ENCODE assay signal across 8 cellular contexts in genomic region chr5:39058178-39058577, GRCh38. TPM values are rescaled to one million over a fixed set of nuclear protein-coding genes. Genes with fewer than 3 reads are reported as not detected.
DNase-seq lines count a peak whose midpoint lies in the region; ATAC-seq, FAIRE-seq and TF ChIP-seq lines count a peak whose summit lies in the region.

No MANE protein-coding gene starts in this region.

- H3K27ac ChIP-seq in A549 (no peak overlapping the region), GM23338 (ENCODE audit: low read depth) (no peak overlapping the region)
- no peak overlapping the region for H3K27ac ChIP-seq in effector memory CD4-positive, alpha-beta T cell (ENCODE audit: insufficient read depth, low read length, poor library complexity, severe bottlenecking)

- no peaks in the 10 kb centered on the region for H3K9me2 ChIP-seq in GM23338 (ENCODE audit: insufficient read depth)

- no peaks in the 10 kb centered on the region; the same call in 1 of the 2 replicates for H4K20me1 ChIP-seq in GM23338 (replicated peaks; ENCODE audit: insufficient read depth)

- H3K27ac Mint-ChIP-seq in GM23338, result no peak overlapping the region

- peaks cover 53% of the 10 kb centered on the region for H3K4me1 ChIP-seq in A549
- peaks cover 7% of the 10 kb centered on the region for H3K4me1 ChIP-seq in effector memory CD4-positive, alpha-beta T cell (ENCODE audit: control insufficient read depth, insufficient read depth, low read length, poor library complexity, severe bottlenecking)
- H3K4me1 ChIP-seq in GM23338 (ENCODE audit: insufficient read depth), result peaks cover 12% of the 10 kb centered on the region

- no peak for TF ChIP-seq POLR2A in A549 (IDR thresholded peaks at IDR 0.05; ENCODE audit: low read length)

- no peak for TF ChIP-seq CTCF in A549 (IDR thresholded peaks at IDR 0.05)
- TF ChIP-seq CTCF in GM23338 (conservative IDR thresholded peaks at IDR 0.05; ENCODE audit: low read depth in 2 of 2), result no peak

- H3K4me2 ChIP-seq in A549 (peak overlapping the region; percentile 76), GM23338 (no peak overlapping the region)

- ATAC-seq in A549, result no peak
- peak; percentile 82 for ATAC-seq in GM19025 (IDR thresholded peaks at IDR 0.05; ENCODE audit: low read depth, unreplicated experiment)
- ATAC-seq in HG03135 (IDR thresholded peaks at IDR 0.05; ENCODE audit: unreplicated experiment), result peak; percentile 74
- ATAC-seq in GM23338, result no peak

- H3K27me3 Mint-ChIP-seq in GM23338 (ENCODE audit: insufficient read depth, low read depth, poor library complexity), result no peaks in the 10 kb centered on the region

- no peaks in the 10 kb centered on the region for H3K36me3 ChIP-seq in effector memory CD4-positive, alpha-beta T cell (ENCODE audit: control insufficient read depth, insufficient read depth, low read length)
- H3K36me3 ChIP-seq in GM23338 (ENCODE audit: insufficient read depth), result no peaks in the 10 kb centered on the region

- no peak for TF ChIP-seq EP300 in A549 (IDR thresholded peaks at IDR 0.05)

- FAIRE-seq in A549 (lab: Jason Lieb, UNC), result peak; percentile 79

- no peak overlapping the region for H3K4me3 Mint-ChIP-seq in GM23338

- H3F3A ChIP-seq in GM23338 (replicated peaks; ENCODE audit: low read depth), result no peaks in the 10 kb centered on the region

- H3K4me1 Mint-ChIP-seq in GM23338, result peaks cover 11% of the 10 kb centered on the region; the same call in 2 of the 3 replicates

- CTCF ChIA-PET in A549 (lab: Yijun Ruan, JAX), result interaction anchor here (0.6 kb wide), 1 partner anchor 746 kb away, joined by 3 read pairs; no protein-coding TSS in a partner anchor

- whole genome bisulfite sequencing in A549 (ENCODE audit: missing lambda C conversion rate), result 51% methylated on average over 2 of the region's 2 CpGs

- peaks cover 97% of the 10 kb centered on the region for H3K79me2 ChIP-seq in GM23338 (replicated peaks; ENCODE audit: insufficient read depth)

- H3K4me3 ChIP-seq in A549 (peak overlapping the region; percentile 35), GM23338 (no peak overlapping the region)
- peak overlapping the region; percentile 27 for H3K4me3 ChIP-seq in effector memory CD4-positive, alpha-beta T cell (ENCODE audit: insufficient read depth, low read depth, low read length, poor library complexity, severe bottlenecking)

- DNase-seq in A549 (ENCODE audit: low read depth in 1 of 2, low spot score in 1 of 2), result no peak
- no peak for DNase-seq in effector memory CD4-positive, alpha-beta T cell
- no peak for DNase-seq in SKM-1 treated with dmso at 0.1 percent for 144 hours (lab: John Stamatoyannopoulos, UW; ENCODE audit: unreplicated experiment)
- DNase-seq in mesenteric fat pad (ENCODE audit: low spot score), result no peak
- no peak for DNase-seq in GM23338 (ENCODE audit: low spot score)
- no peak for DNase-seq in NK-92 treated with Interleukin-12 subunit alpha and Interleukin-12 subunit beta, amount 100 ng/mL, for 24 hours (lab: John Stamatoyannopoulos, UW)

- no peak overlapping the region for H2AFZ ChIP-seq in GM23338

- H3K36me3 Mint-ChIP-seq in GM23338 (ENCODE audit: low read depth), result no peaks in the 10 kb centered on the region

- H3K27me3 ChIP-seq in effector memory CD4-positive, alpha-beta T cell (replicated peaks; ENCODE audit: control insufficient read depth, insufficient read depth, low read length, poor library complexity, severe bottlenecking), result no peaks in the 10 kb centered on the region
- H3K27me3 ChIP-seq in GM23338 (ENCODE audit: insufficient read depth), result no peaks in the 10 kb centered on the region

- H3K9me3 Mint-ChIP-seq in GM23338, result no peaks in the 10 kb centered on the region

- POLR2A ChIA-PET in A549 (lab: Yijun Ruan, JAX), result no interaction called here

- H3K9me3 ChIP-seq in A549, result no peaks in the 10 kb centered on the region
- no peaks in the 10 kb centered on the region for H3K9me3 ChIP-seq in effector memory CD4-positive, alpha-beta T cell (ENCODE audit: control insufficient read depth, low read length)

- TF ChIP-seq RAD21 in A549 (conservative IDR thresholded peaks at IDR 0.05 in 1 of 2, IDR thresholded peaks at IDR 0.05 in 1 of 2), result no peak

TF ChIP-seq in A549, 52 proteins besides CTCF, POLR2A, EP300 and RAD21:
- TF ChIP-seq FOSL2 (IDR thresholded peaks at IDR 0.05) (no peak), FOSL2 (CRISPR knock-in tag; IDR thresholded peaks at IDR 0.05) (no peak), KDM1A (IDR thresholded peaks at IDR 0.05; ENCODE audit: low read depth) (no peak), FOSB (CRISPR knock-in tag; IDR thresholded peaks at IDR 0.05) (no peak), HOXB5 (CRISPR knock-in tag; IDR thresholded peaks at IDR 0.05) (no peak), POLR2AphosphoS2 (conservative IDR thresholded peaks at IDR 0.05; ENCODE audit: low read length) (no peak), ZFP36 (IDR thresholded peaks at IDR 0.05; ENCODE audit: borderline replicate concordance, partially characterized antibody) (no peak)

TF ChIP-seq in GM23338, 12 proteins besides CTCF, POLR2A, EP300 and RAD21 (continues in another document):
- TF ChIP-seq ZNF331 (CRISPR knock-in tag; IDR thresholded peaks at IDR 0.05; ENCODE audit: low read depth) (no peak), EZH2 (IDR thresholded peaks at IDR 0.05; ENCODE audit: low read depth, unreplicated experiment) (no peak), POLR2AphosphoS5 (IDR thresholded peaks at IDR 0.05; ENCODE audit: low read depth) (no peak), ZNF114 (CRISPR knock-in tag; IDR thresholded peaks at IDR 0.05) (no peak), STAT1 (IDR thresholded peaks at IDR 0.05; ENCODE audit: unreplicated experiment) (no peak), NANOG (IDR thresholded peaks at IDR 0.05; ENCODE audit: borderline replicate concordance) (no peak), JUNB (IDR thresholded peaks at IDR 0.05; ENCODE audit: unreplicated experiment) (no peak), CREB1 (CRISPR knock-in tag; IDR thresholded peaks at IDR 0.05; ENCODE audit: low read depth) (no peak)
- TF ChIP-seq, protein P1, sequence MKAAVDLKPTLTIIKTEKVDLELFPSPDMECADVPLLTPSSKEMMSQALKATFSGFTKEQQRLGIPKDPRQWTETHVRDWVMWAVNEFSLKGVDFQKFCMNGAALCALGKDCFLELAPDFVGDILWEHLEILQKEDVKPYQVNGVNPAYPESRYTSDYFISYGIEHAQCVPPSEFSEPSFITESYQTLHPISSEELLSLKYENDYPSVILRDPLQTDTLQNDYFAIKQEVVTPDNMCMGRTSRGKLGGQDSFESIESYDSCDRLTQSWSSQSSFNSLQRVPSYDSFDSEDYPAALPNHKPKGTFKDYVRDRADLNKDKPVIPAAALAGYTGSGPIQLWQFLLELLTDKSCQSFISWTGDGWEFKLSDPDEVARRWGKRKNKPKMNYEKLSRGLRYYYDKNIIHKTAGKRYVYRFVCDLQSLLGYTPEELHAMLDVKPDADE (IDR thresholded peaks at IDR 0.05), result no peak
- TF ChIP-seq, protein P2, sequence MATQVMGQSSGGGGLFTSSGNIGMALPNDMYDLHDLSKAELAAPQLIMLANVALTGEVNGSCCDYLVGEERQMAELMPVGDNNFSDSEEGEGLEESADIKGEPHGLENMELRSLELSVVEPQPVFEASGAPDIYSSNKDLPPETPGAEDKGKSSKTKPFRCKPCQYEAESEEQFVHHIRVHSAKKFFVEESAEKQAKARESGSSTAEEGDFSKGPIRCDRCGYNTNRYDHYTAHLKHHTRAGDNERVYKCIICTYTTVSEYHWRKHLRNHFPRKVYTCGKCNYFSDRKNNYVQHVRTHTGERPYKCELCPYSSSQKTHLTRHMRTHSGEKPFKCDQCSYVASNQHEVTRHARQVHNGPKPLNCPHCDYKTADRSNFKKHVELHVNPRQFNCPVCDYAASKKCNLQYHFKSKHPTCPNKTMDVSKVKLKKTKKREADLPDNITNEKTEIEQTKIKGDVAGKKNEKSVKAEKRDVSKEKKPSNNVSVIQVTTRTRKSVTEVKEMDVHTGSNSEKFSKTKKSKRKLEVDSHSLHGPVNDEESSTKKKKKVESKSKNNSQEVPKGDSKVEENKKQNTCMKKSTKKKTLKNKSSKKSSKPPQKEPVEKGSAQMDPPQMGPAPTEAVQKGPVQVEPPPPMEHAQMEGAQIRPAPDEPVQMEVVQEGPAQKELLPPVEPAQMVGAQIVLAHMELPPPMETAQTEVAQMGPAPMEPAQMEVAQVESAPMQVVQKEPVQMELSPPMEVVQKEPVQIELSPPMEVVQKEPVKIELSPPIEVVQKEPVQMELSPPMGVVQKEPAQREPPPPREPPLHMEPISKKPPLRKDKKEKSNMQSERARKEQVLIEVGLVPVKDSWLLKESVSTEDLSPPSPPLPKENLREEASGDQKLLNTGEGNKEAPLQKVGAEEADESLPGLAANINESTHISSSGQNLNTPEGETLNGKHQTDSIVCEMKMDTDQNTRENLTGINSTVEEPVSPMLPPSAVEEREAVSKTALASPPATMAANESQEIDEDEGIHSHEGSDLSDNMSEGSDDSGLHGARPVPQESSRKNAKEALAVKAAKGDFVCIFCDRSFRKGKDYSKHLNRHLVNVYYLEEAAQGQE (IDR thresholded peaks at IDR 0.05; ENCODE audit: unreplicated experiment), result no peak

RNA-seq across cellular contexts. Expression of gene RICTOR, which starts 16.0 kb away (rescaled TPM):
- polyA plus RNA-seq in A549 (2011; rRNA removed) (26.8 and 28.5 TPM in 2 replicates), A549 (2017; fragmentation: RNase III; extraction: RNeasy Plus Mini Kit Qiagen cat#74134 plus additional on column Dnase treatment) (5.8 to 6.8 TPM (median 6.5 TPM) in 3 replicates), GM23338 (2016; fragmentation: Nextera tagmentation; extraction: Ambion mirVana) (7.0 and 9.9 TPM in 2 replicates)
- polyA plus RNA-seq in A549 (2012; cell fraction: cytosol; rRNA removed), result 1.6 and 1.9 TPM in 2 replicates
- 3.7 and 5.4 TPM in 2 replicates for polyA plus RNA-seq in A549 (2012; cell fraction: nucleus; rRNA removed)
- 59.6 and 63.3 TPM in 2 replicates for polyA minus RNA-seq in A549 (2011; rRNA and poly(A)+ RNA removed)
- 27.1 TPM for total RNA-seq in mesenteric fat pad
- total RNA-seq in GM23338 (2014; rRNA removed; shearing (Covaris generic)), result 27.4 and 30.2 TPM in 2 replicates

Comparison
In these comparisons a context has a peak if more than half of its experiments do, and no peak if none do; other contexts are left out.
1. ATAC-seq: peak in GM19025 (single experiment) and HG03135 (single experiment); none in A549 (0 of 2) and GM23338 (single experiment).